ENCODE assay signal across 8 cellular contexts in genomic region chr15:99732711-99733267, GRCh38. TPM values are rescaled to one million over a fixed set of nuclear protein-coding genes. Genes with fewer than 3 reads are reported as not detected.
DNase-seq lines count a peak whose midpoint lies in the region; ATAC-seq and TF ChIP-seq lines count a peak whose summit lies in the region.

No MANE protein-coding gene starts in this region.

- ATAC-seq in HG02623 (IDR thresholded peaks at IDR 0.05; ENCODE audit: unreplicated experiment) (peak; percentile 21), HG03521 (IDR thresholded peaks at IDR 0.05; ENCODE audit: unreplicated experiment) (no peak)
- peak; percentile 31 for ATAC-seq in effector memory CD8-positive, alpha-beta T cell (replicated peaks)

- peak; percentile 59 for DNase-seq in NCI-H82 (lab: John Stamatoyannopoulos, UW)
- no peak for DNase-seq in NCI-H82 treated with DMSO at 0.1 percent for 48 hours (lab: John Stamatoyannopoulos, UW; ENCODE audit: unreplicated experiment)
- DNase-seq in effector memory CD8-positive, alpha-beta T cell: no peak
- DNase-seq in SK-N-DZ (ENCODE audit: low spot score): no peak

- peak overlapping the region; percentile 15; the same call in 1 of the 2 replicates for H2AFZ ChIP-seq in OCI-LY3 (ENCODE audit: low read depth, low read length)

- no peak overlapping the region for H3K27ac ChIP-seq in OCI-LY3 (ENCODE audit: low read length)

- H4K20me1 ChIP-seq in OCI-LY3 (ENCODE audit: insufficient read depth, low read length): no peaks in the 10 kb centered on the region

- H3K4me1 ChIP-seq in OCI-LY3 (ENCODE audit: low read length): peaks cover 5% of the 10 kb centered on the region; the same call in 1 of the 2 replicates
- no peaks in the 10 kb centered on the region for H3K4me1 ChIP-seq in mucosa of stomach (ENCODE audit: control insufficient read depth, insufficient read depth, low read length)

- H3K4me1 Mint-ChIP-seq in effector memory CD8-positive, alpha-beta T cell (ENCODE audit: low read depth in 2 of 2): peaks cover 12 to 15% of the 10 kb centered on the region in 2 donors

- H3K9ac ChIP-seq in OCI-LY3 (ENCODE audit: low read length) (peak overlapping the region; percentile 58), mucosa of stomach (ENCODE audit: low read length) (peak overlapping the region; percentile 75)

- peak overlapping the region; percentile 86 to 88 for H3K4me3 Mint-ChIP-seq in effector memory CD8-positive, alpha-beta T cell

- H3K4me2 ChIP-seq in OCI-LY3 (ENCODE audit: low read length): peak overlapping the region; percentile 83

- no peak overlapping the region for H3K27ac Mint-ChIP-seq in effector memory CD8-positive, alpha-beta T cell

- TF ChIP-seq CTCF in OCI-LY3 (IDR thresholded peaks at IDR 0.05; ENCODE audit: low read depth, low read length): no peak

- H3K9me3 Mint-ChIP-seq in effector memory CD8-positive, alpha-beta T cell: no peaks in the 10 kb centered on the region

- H3K4me3 ChIP-seq in OCI-LY3 (ENCODE audit: low read length) (peak overlapping the region; percentile 80), mucosa of stomach (ENCODE audit: low read length) (peak overlapping the region; percentile 29)

- peaks cover 7% of the 10 kb centered on the region for H3K36me3 Mint-ChIP-seq in effector memory CD8-positive, alpha-beta T cell (ENCODE audit: insufficient read depth)

- no peaks in the 10 kb centered on the region for H3K27me3 Mint-ChIP-seq in effector memory CD8-positive, alpha-beta T cell

- H3K36me3 ChIP-seq in OCI-LY3 (replicated peaks; ENCODE audit: low read depth, low read length) (no peaks in the 10 kb centered on the region), mucosa of stomach (ENCODE audit: control insufficient read depth, insufficient read depth, low read length) (peaks cover 5% of the 10 kb centered on the region)

- no peaks in the 10 kb centered on the region for H3K79me2 ChIP-seq in OCI-LY3 (ENCODE audit: low read length)

- H3K9me3 ChIP-seq in OCI-LY3 (ENCODE audit: insufficient read depth, low read length): no peaks in the 10 kb centered on the region
- H3K9me3 ChIP-seq in mucosa of stomach (ENCODE audit: control insufficient read depth, low read length): no peaks in the 10 kb centered on the region

- H3K27me3 ChIP-seq in OCI-LY3 (ENCODE audit: low read depth, low read length): no peaks in the 10 kb centered on the region
- H3K27me3 ChIP-seq in mucosa of stomach (ENCODE audit: control insufficient read depth, insufficient read depth, low read length): no peaks in the 10 kb centered on the region

RNA-seq across cellular contexts. Expression of gene LYSMD4, which starts 0.4 kb away (rescaled TPM):
- 18.9 and 28.8 TPM in 2 replicates for polyA plus RNA-seq in SK-N-DZ (2014; cell fraction: cytosol; rRNA removed)
- polyA plus RNA-seq in SK-N-DZ (2014; cell fraction: nucleus; rRNA removed): 51.3 and 59.9 TPM in 2 replicates
